14 cellular contexts compared by ENCODE assay signal in the genomic region with DNA sequence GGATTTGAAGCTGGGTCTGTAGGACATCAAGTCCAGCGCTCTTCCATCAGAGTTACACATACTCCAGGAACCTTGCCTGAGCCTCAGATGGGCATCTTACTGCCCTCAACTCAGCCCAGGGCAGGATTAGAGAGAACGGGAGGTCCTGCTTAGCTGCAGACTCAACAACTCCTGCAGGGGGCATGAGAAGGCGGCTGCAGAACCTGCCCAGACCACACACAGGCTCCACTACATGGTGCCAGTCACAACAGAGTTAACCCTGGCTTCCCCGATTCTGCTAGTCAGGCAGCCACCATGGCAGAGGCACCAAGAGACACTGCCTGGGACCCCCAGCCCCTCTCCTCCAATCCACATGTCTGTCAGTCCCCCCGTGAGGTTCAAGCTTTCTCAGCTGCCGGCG. TPM values are rescaled to one million over a fixed set of nuclear protein-coding genes. Genes with fewer than 3 reads are reported as not detected.
DNase-seq lines count a peak whose midpoint lies in the region; ATAC-seq, FAIRE-seq and TF ChIP-seq lines count a peak whose summit lies in the region.
"Had no signal": no experiment of that assay in that cellular context is flagged by ENCODE, and none has a peak within 500 bp of the region (broad histone marks: within the 10 kb centered on the region; RNA-seq: fewer than 3 reads in every experiment).

No MANE protein-coding gene starts in this region.

- no peak for ATAC-seq in activated T-cell treated with anti-CD3 and anti-CD28 coated beads, Interleukin-2, amount 50 U/mL, for 72 hours (replicated peaks in 1 of 2)
- ATAC-seq: activated naive CD8-positive, alpha-beta T cell treated with anti-CD3 and anti-CD28 coated beads, Interleukin-2, amount 50 U/mL, for 24 hours had no signal

- H3K4me3 ChIP-seq in NB4 (ENCODE audit: low read depth, low read length) (no peak overlapping the region), H1 (ENCODE audit: extremely low read depth in 1 of 4, insufficient read depth in 2 of 4, low read depth in 3 of 4, low read length in 4 of 4) (no peak overlapping the region)
- H3K4me3 ChIP-seq: lung, PC-9, right lobe of liver had no signal

- FAIRE-seq in H1 (lab: Jason Lieb, UNC), result peak; percentile 68

- POLR2A ChIA-PET in H1 (lab: Charles Lee; ENCODE audit: partially characterized antibody), result no interaction called here

- DNase-seq in GM03348 (ENCODE audit: low spot score) (peak; percentile 26), NB4 (ENCODE audit: low read depth) (peak; percentile 35), H1 (ENCODE audit: low read depth in 1 of 2, low spot score in 2 of 2) (no peak), SKM-1 (lab: John Stamatoyannopoulos, UW; ENCODE audit: unreplicated experiment) (no peak), activated T-cell treated with anti-CD3 and anti-CD28 coated beads for 4 hours (no peak), nephron progenitor cell (no peak)
- no peak for DNase-seq in activated T-cell treated with anti-CD3 and anti-CD28 coated beads, Interleukin-2, amount 50 U/mL, for 72 hours
- DNase-seq: activated CD4-positive, alpha-beta T cell treated with anti-CD3 and anti-CD28 coated beads, Interleukin-2, amount 50 U/mL, for 1 hour; activated naive CD8-positive, alpha-beta T cell treated with anti-CD3 and anti-CD28 coated beads, Interleukin-2, amount 50 U/mL, for 24 hours; PC-9; right lobe of liver had no signal

- no peak overlapping the region for H3K23ac ChIP-seq in H1 (ENCODE audit: insufficient read length)

- peaks cover 10% of the 10 kb centered on the region for H3K27me3 Mint-ChIP-seq in nephron progenitor cell (ENCODE audit: low read depth, poor library complexity)
- no peaks in the 10 kb centered on the region for H3K27me3 Mint-ChIP-seq in activated T-cell treated with anti-CD3 and anti-CD28 coated beads, Interleukin-2, amount 50 U/mL, for 72 hours (ENCODE audit: low read depth)
- H3K27me3 Mint-ChIP-seq: activated naive CD8-positive, alpha-beta T cell treated with anti-CD3 and anti-CD28 coated beads, Interleukin-2, amount 50 U/mL, for 24 hours had no signal

- H2AFZ ChIP-seq in H1 (ENCODE audit: low read length), result no peak overlapping the region
- H2AFZ ChIP-seq: PC-9 had no signal

- no peak overlapping the region for H2BK12ac ChIP-seq in H1 (ENCODE audit: low read depth, low read length)

- no peaks in the 10 kb centered on the region for H3K23me2 ChIP-seq in H1 (ENCODE audit: low read depth, low read length)

- peaks cover 2% of the 10 kb centered on the region in 2 experiments for H4K20me1 ChIP-seq in H1 (replicated peaks in 1 of 2; ENCODE audit: control insufficient read depth in 1 of 2, insufficient read depth in 2 of 2, low read length in 2 of 2)

- H2BK20ac ChIP-seq in H1 (ENCODE audit: low read length), result 0 out of 2 replicates have a peak overlapping the region, but pooled peaks have one; percentile 80

- H2BK120ac ChIP-seq in H1 (replicated peaks; ENCODE audit: low read depth, low read length), result no peak overlapping the region

- no peak overlapping the region for H3K4me3 Mint-ChIP-seq in nephron progenitor cell
- H3K4me3 Mint-ChIP-seq in activated T-cell treated with anti-CD3 and anti-CD28 coated beads, Interleukin-2, amount 50 U/mL, for 72 hours, result no peak overlapping the region
- H3K4me3 Mint-ChIP-seq: activated naive CD8-positive, alpha-beta T cell treated with anti-CD3 and anti-CD28 coated beads, Interleukin-2, amount 50 U/mL, for 24 hours had no signal

- no peak for TF ChIP-seq EP300 in H1 (IDR thresholded peaks at IDR 0.05; ENCODE audit: borderline replicate concordance in 1 of 2, low read depth in 2 of 2, low read length in 2 of 2)

- no peaks in the 10 kb centered on the region for H3K9me3 Mint-ChIP-seq in nephron progenitor cell
- H3K9me3 Mint-ChIP-seq in activated T-cell treated with anti-CD3 and anti-CD28 coated beads, Interleukin-2, amount 50 U/mL, for 72 hours, result no peaks in the 10 kb centered on the region
- H3K9me3 Mint-ChIP-seq: activated naive CD8-positive, alpha-beta T cell treated with anti-CD3 and anti-CD28 coated beads, Interleukin-2, amount 50 U/mL, for 24 hours had no signal

- H3K9me3 ChIP-seq in H1 (ENCODE audit: insufficient read depth in 2 of 2, low read depth in 1 of 2, low read length in 1 of 2), result no peaks in the 10 kb centered on the region
- H3K9me3 ChIP-seq: Caco-2, right lobe of liver had no signal

- TF ChIP-seq CTCF in 22Rv1 (IDR thresholded peaks at IDR 0.05), result peak; percentile 23
- peak; percentile 33 for TF ChIP-seq CTCF in NB4 (IDR thresholded peaks at IDR 0.05; ENCODE audit: low read depth, low read length)
- TF ChIP-seq CTCF in H1 (IDR thresholded peaks at IDR 0.05; ENCODE audit: control extremely low read depth in 1 of 3, insufficient read depth in 1 of 3, low read depth in 1 of 3, low read length in 3 of 3), result peak in 2 of 3 experiments; percentile 83; a peak in 3 of 4 replicates
- no peak for TF ChIP-seq CTCF in nephron progenitor cell (IDR thresholded peaks at IDR 0.05)

- CTCF ChIA-PET in H1 (lab: Charles Lee; ENCODE audit: partially characterized antibody), result interaction anchor here (0.6 to 3.7 kb wide), 21 partner anchors 10 to 1072 kb away, joined by 3 to 20 read pairs (median 5); a partner anchor contains a TSS

- peaks cover 36% of the 10 kb centered on the region for H3K4me1 Mint-ChIP-seq in nephron progenitor cell
- no peaks in the 10 kb centered on the region for H3K4me1 Mint-ChIP-seq in activated T-cell treated with anti-CD3 and anti-CD28 coated beads, Interleukin-2, amount 50 U/mL, for 72 hours (ENCODE audit: low read depth)
- H3K4me1 Mint-ChIP-seq: activated naive CD8-positive, alpha-beta T cell treated with anti-CD3 and anti-CD28 coated beads, Interleukin-2, amount 50 U/mL, for 24 hours had no signal

- H2BK5ac ChIP-seq in H1 (ENCODE audit: low read depth, low read length), result no peak overlapping the region

- H3K79me1 ChIP-seq in H1 (ENCODE audit: low read depth, low read length), result no peaks in the 10 kb centered on the region

- no peak overlapping the region for H4K5ac ChIP-seq in H1 (ENCODE audit: insufficient read length, low read depth, low read length)

- H3K79me2 ChIP-seq in H1 (ENCODE audit: control insufficient read depth in 1 of 2, insufficient read depth in 2 of 2, low read length in 2 of 2), result no peaks in the 10 kb centered on the region

- no peak overlapping the region for H2BK15ac ChIP-seq in H1 (ENCODE audit: low read length)

- H4K8ac ChIP-seq in H1 (ENCODE audit: extremely low read depth, insufficient read depth, low read length), result no peak overlapping the region

- H3K36me3 Mint-ChIP-seq in nephron progenitor cell (ENCODE audit: low read depth), result no peaks in the 10 kb centered on the region
- no peaks in the 10 kb centered on the region for H3K36me3 Mint-ChIP-seq in activated T-cell treated with anti-CD3 and anti-CD28 coated beads, Interleukin-2, amount 50 U/mL, for 72 hours (ENCODE audit: insufficient read depth in 2 of 2)

- no peak overlapping the region for H2AK5ac ChIP-seq in H1 (ENCODE audit: low read depth, low read length)

- no peak overlapping the region for H3K14ac ChIP-seq in H1 (ENCODE audit: insufficient read length)

- no peak overlapping the region for H3K56ac ChIP-seq in H1 (replicated peaks; ENCODE audit: insufficient read length, low read depth, low read length)

- no peak overlapping the region for H3K18ac ChIP-seq in H1 (ENCODE audit: extremely low read depth, low read length)

- no peak overlapping the region for H3K27ac Mint-ChIP-seq in nephron progenitor cell
- H3K27ac Mint-ChIP-seq in activated T-cell treated with anti-CD3 and anti-CD28 coated beads, Interleukin-2, amount 50 U/mL, for 72 hours, result no peak overlapping the region
- H3K27ac Mint-ChIP-seq: activated naive CD8-positive, alpha-beta T cell treated with anti-CD3 and anti-CD28 coated beads, Interleukin-2, amount 50 U/mL, for 24 hours had no signal

- no peak overlapping the region for H4K91ac ChIP-seq in H1 (replicated peaks; ENCODE audit: insufficient read length, low read length)

- no peak overlapping the region for H3K4me2 ChIP-seq in H1 (ENCODE audit: insufficient read depth in 1 of 2, low read depth in 2 of 2, low read length in 2 of 2)
- H3K4me2 ChIP-seq: PC-9 had no signal

- no peak overlapping the region for H3K4ac ChIP-seq in H1 (replicated peaks; ENCODE audit: insufficient read length, low read depth, low read length)

- H3K27me3 ChIP-seq in H1 (replicated peaks in 1 of 4; ENCODE audit: control insufficient read depth in 3 of 4, extremely low read depth in 1 of 4, insufficient read depth in 3 of 4, low read length in 3 of 4), result no peaks in the 10 kb centered on the region
- H3K27me3 ChIP-seq: right lobe of liver had no signal

- peak; percentile 59 to 74 for TF ChIP-seq RAD21 in H1 (IDR thresholded peaks at IDR 0.05 in 1 of 2, conservative IDR thresholded peaks at IDR 0.05 in 1 of 2; ENCODE audit: low read depth in 2 of 2, low read length in 2 of 2)

- no peak overlapping the region for H3K9ac ChIP-seq in H1 (replicated peaks in 1 of 4; ENCODE audit: extremely low read depth in 1 of 4, low read depth in 3 of 4, low read length in 3 of 4)

- H3K27ac ChIP-seq in 22Rv1 (no peak overlapping the region), H1 (ENCODE audit: low read depth, low read length) (no peak overlapping the region)
- H3K27ac ChIP-seq: PC-9, right lobe of liver had no signal

- 65% methylated on average over 7 of the region's 7 CpGs; no CpG with 5 or more reads in 1 of the 2 experiments for WGBS in H1 (ENCODE audit: extremely low coverage in 1 of 2, insufficient coverage in 1 of 2, insufficient read length in 1 of 2, insufficient replicate concordance in 2 of 2, low coverage in 1 of 2, low lambda C conversion rate in 2 of 2, missing lambda C conversion rate in 1 of 2), 2 experiments

- no peaks in the 10 kb centered on the region for H3K36me3 ChIP-seq in H1 (ENCODE audit: control insufficient read depth in 2 of 4, insufficient read depth in 4 of 4, low read length in 3 of 4)
- H3K36me3 ChIP-seq: right lobe of liver had no signal

- H3K4me1 ChIP-seq in H1 (replicated peaks in 1 of 4; ENCODE audit: control insufficient read depth in 3 of 4, insufficient read depth in 4 of 4, low read length in 3 of 4), result peaks cover 0 to 21% (median 14%) of the 10 kb centered on the region in 4 experiments; a peak in 6 of 7 replicates
- H3K4me1 ChIP-seq: Caco-2 had no signal

- TF ChIP-seq POLR2A in NB4 (IDR thresholded peaks at IDR 0.05; ENCODE audit: extremely low read depth, insufficient read length) (no peak), H1 (IDR thresholded peaks at IDR 0.05; ENCODE audit: control extremely low read depth in 1 of 2, low read depth in 2 of 2, low read length in 2 of 2) (no peak)

RNA-seq across cellular contexts. Expression of a gene that starts 23.9 kb away (rescaled TPM):
- total RNA-seq in H1 (2021; fragmentation: NEBNext Ultra II Directional; extraction: Animal tissue kit (Norgen Biotek cat#: 25700)), result 0.32 and 0.42 TPM in 2 replicates
- 0.28 and 0.35 TPM in 2 replicates for polyA plus RNA-seq in H1 (2011; rRNA removed)
- polyA plus RNA-seq in H1 (2011; cell fraction: cytosol; rRNA removed), result 0.40 TPM
- polyA plus RNA-seq in H1 (2011; cell fraction: nucleus; rRNA removed), result 0.24 TPM
- 0.39 to 1.3 TPM (median 0.99 TPM) in 4 replicates for polyA plus RNA-seq in H1 (2012, experiment 1 of 2)
- 0.55 TPM for polyA plus RNA-seq in H1 (2012, experiment 2 of 2)
- polyA plus RNA-seq in H1 (2013, experiment 1 of 2), result 0.14 TPM
- 0.18 TPM for polyA plus RNA-seq in H1 (2013, experiment 2 of 2)
- polyA minus RNA-seq in H1 (2011; rRNA and poly(A)+ RNA removed), result 0.32 and 0.37 TPM in 2 replicates
- not detected for polyA minus RNA-seq in H1 (2011; cell fraction: cytosol; rRNA and poly(A)+ RNA removed)
- polyA minus RNA-seq in H1 (2011; cell fraction: nucleus; rRNA and poly(A)+ RNA removed), result not detected
- total RNA-seq in activated T-cell treated with anti-CD3 and anti-CD28 coated beads, Interleukin-2, amount 50 U/mL, for 72 hours, result not detected
- total RNA-seq: Caco-2, PC-9 had no signal

Comparison
In these comparisons a context has a peak if more than half of its experiments do, and no peak if none do; other contexts are left out.
1. DNase-seq: peak in GM03348 (single experiment) and NB4 (single experiment); none in H1 (0 of 2), SKM-1 (single experiment), activated T-cell treated with anti-CD3 and anti-CD28 coated beads for 4 hours (single experiment), nephron progenitor cell (single experiment) and activated T-cell treated with anti-CD3 and anti-CD28 coated beads, Interleukin-2, amount 50 U/mL, for 72 hours (0 of 2).